ENCODE assay signal across 8 cellular contexts in the genomic region with DNA sequence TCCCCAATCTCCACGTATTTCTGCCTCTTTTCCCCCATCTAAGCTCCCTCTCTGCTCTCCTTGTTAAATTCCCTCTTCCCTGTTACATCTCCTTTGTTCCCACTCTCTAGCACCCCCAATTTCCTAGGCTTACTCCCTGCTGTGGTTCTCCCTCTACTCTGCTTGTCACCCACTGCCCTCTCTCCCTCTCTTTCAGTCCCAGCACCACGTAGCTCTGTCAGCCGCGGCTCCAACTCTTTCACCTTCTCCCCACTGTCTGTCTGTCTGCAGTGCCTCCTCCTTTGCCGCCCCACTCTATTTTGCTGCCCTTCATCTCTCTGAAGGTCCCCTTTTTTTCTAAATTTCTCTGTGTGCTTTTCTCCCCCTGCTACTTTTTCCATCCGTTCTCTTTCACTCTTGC. TPM values are rescaled to one million over a fixed set of nuclear protein-coding genes. Genes with fewer than 3 reads are reported as not detected.
DNase-seq lines count a peak whose midpoint lies in the region; ATAC-seq and TF ChIP-seq lines count a peak whose summit lies in the region.

No MANE protein-coding gene starts in this region.

- no peak overlapping the region for H3K27ac ChIP-seq in BLaER1
- H3K27ac ChIP-seq in ectodermal cell (ENCODE audit: insufficient read depth, low read depth, low read length, poor library complexity, severe bottlenecking), result no peak overlapping the region
- peak overlapping the region; percentile 81 for H3K27ac ChIP-seq in naive thymus-derived CD4-positive, alpha-beta T cell (ENCODE audit: low read depth, low read length)

- H3K4me1 Mint-ChIP-seq in naive thymus-derived CD4-positive, alpha-beta T cell, result peaks cover 25 to 47% (median 41%) of the 10 kb centered on the region in 7 donors

- DNase-seq in naive thymus-derived CD4-positive, alpha-beta T cell, result peak in 1 of 9 donors; percentile 1
- DNase-seq in NCI-H1694 (lab: John Stamatoyannopoulos, UW), result no peak
- DNase-seq in H4 (ENCODE audit: low spot score), result no peak
- no peak for DNase-seq in SKM-1 treated with dmso at 0.1 percent for 144 hours (lab: John Stamatoyannopoulos, UW; ENCODE audit: unreplicated experiment)

- no peaks in the 10 kb centered on the region for H3K9me2 ChIP-seq in Loucy (replicated peaks; ENCODE audit: low read depth, low read length)

- H3K9ac ChIP-seq in BLaER1 (peak overlapping the region; percentile 83; the same call in 1 of the 2 replicates), Loucy (ENCODE audit: low read depth, low read length, poor library complexity, severe bottlenecking) (peak overlapping the region; percentile 74)

- CTCF ChIA-PET in naive thymus-derived CD4-positive, alpha-beta T cell (lab: Charles Lee), result no interaction called here

- H3K4me3 Mint-ChIP-seq in naive thymus-derived CD4-positive, alpha-beta T cell, result peak overlapping the region; percentile 87 to 99 (median 96)

- H4K20me1 ChIP-seq in BLaER1 (no peaks in the 10 kb centered on the region), Loucy (ENCODE audit: insufficient read depth, low read length, poor library complexity, severe bottlenecking) (no peaks in the 10 kb centered on the region)

- H3K36me3 Mint-ChIP-seq in naive thymus-derived CD4-positive, alpha-beta T cell, result peaks cover 52 to 73% (median 55%) of the 10 kb centered on the region in 5 donors

- H3K9me3 ChIP-seq in BLaER1 (peaks cover 99% of the 10 kb centered on the region), Loucy (ENCODE audit: insufficient read depth, low read depth, low read length) (peaks cover 14% of the 10 kb centered on the region; the same call in 1 of the 2 replicates), ectodermal cell (ENCODE audit: control insufficient read depth, low read length) (no peaks in the 10 kb centered on the region)
- H3K9me3 ChIP-seq in naive thymus-derived CD4-positive, alpha-beta T cell (ENCODE audit: control insufficient read depth in 2 of 3, low read length in 3 of 3), result peaks cover 0 to 68% (median 8%) of the 10 kb centered on the region in 3 experiments

- H3K4me1 ChIP-seq in BLaER1 (no peaks in the 10 kb centered on the region), Loucy (ENCODE audit: insufficient read depth, low read length, poor library complexity, severe bottlenecking) (no peaks in the 10 kb centered on the region), ectodermal cell (ENCODE audit: control insufficient read depth, insufficient read depth, low read length) (no peaks in the 10 kb centered on the region)
- peaks cover 0 to 9% of the 10 kb centered on the region in 2 donors for H3K4me1 ChIP-seq in naive thymus-derived CD4-positive, alpha-beta T cell (ENCODE audit: control insufficient read depth in 2 of 2, insufficient read depth in 2 of 2, low read length in 2 of 2)

- 16 to 19% methylated on average over 6 of the region's 6 CpGs for WGBS in ectodermal cell, 2 experiments

- peak overlapping the region; percentile 74 for H3K4me3 ChIP-seq in BLaER1
- H3K4me3 ChIP-seq in Loucy (ENCODE audit: low read length, poor library complexity, severe bottlenecking), result peak overlapping the region; percentile 78
- peak overlapping the region; percentile 80 for H3K4me3 ChIP-seq in ectodermal cell (ENCODE audit: insufficient read depth, low read depth, low read length)
- H3K4me3 ChIP-seq in naive thymus-derived CD4-positive, alpha-beta T cell (ENCODE audit: low read length), result peak overlapping the region; percentile 86

- no peaks in the 10 kb centered on the region for H3F3A ChIP-seq in Loucy (ENCODE audit: low read depth)

- H3K36me3 ChIP-seq in BLaER1 (peaks cover 40% of the 10 kb centered on the region), Loucy (ENCODE audit: insufficient read depth, low read length) (0 out of 2 replicates have a peak, but pooled peaks cover 5% of the 10 kb centered on the region), ectodermal cell (ENCODE audit: control insufficient read depth, insufficient read depth, low read length) (no peaks in the 10 kb centered on the region)
- peaks cover 0 to 54% (median 3%) of the 10 kb centered on the region in 3 experiments for H3K36me3 ChIP-seq in naive thymus-derived CD4-positive, alpha-beta T cell (ENCODE audit: control insufficient read depth in 2 of 3, insufficient read depth in 3 of 3, low read length in 3 of 3)

- H3K27ac Mint-ChIP-seq in naive thymus-derived CD4-positive, alpha-beta T cell, result peak overlapping the region in 8 of 9 donors; percentile 90 to 99 (median 94)

- TF ChIP-seq CTCF in Loucy (conservative IDR thresholded peaks at IDR 0.05; ENCODE audit: low read length), result no peak

- H3K9me3 Mint-ChIP-seq in naive thymus-derived CD4-positive, alpha-beta T cell, result peaks cover 17 to 100% (median 70%) of the 10 kb centered on the region in 11 donors

- intact Hi-C loops in naive thymus-derived CD4-positive, alpha-beta T cell (cut with micrococcal nuclease), result loop anchor here in 1 of 2 donors (2.0 kb wide), 1 partner anchor 46 kb away; the partner anchor contains the start of gene ZNF432

- no peak overlapping the region for H2AFZ ChIP-seq in Loucy (ENCODE audit: low read length)

- no peaks in the 10 kb centered on the region for H3K27me3 ChIP-seq in BLaER1
- no peaks in the 10 kb centered on the region for H3K27me3 ChIP-seq in Loucy (ENCODE audit: insufficient read depth, low read length, poor library complexity, severe bottlenecking)
- H3K27me3 ChIP-seq in ectodermal cell (ENCODE audit: control insufficient read depth, insufficient read depth, low read length, poor library complexity, severe bottlenecking), result peaks cover 11% of the 10 kb centered on the region
- no peaks in the 10 kb centered on the region for H3K27me3 ChIP-seq in naive thymus-derived CD4-positive, alpha-beta T cell (ENCODE audit: control insufficient read depth in 2 of 2, insufficient read depth in 2 of 2, low read length in 2 of 2)

- peaks cover 41% of the 10 kb centered on the region; the same call in 1 of the 2 replicates for H3K79me2 ChIP-seq in Loucy (ENCODE audit: insufficient read depth, low read length)

- H3K27me3 Mint-ChIP-seq in naive thymus-derived CD4-positive, alpha-beta T cell, result no peaks in the 10 kb centered on the region

- POLR2A ChIA-PET in naive thymus-derived CD4-positive, alpha-beta T cell (lab: Charles Lee), result interaction anchor here (0.6 kb wide), 1 partner anchor 138 kb away, joined by 3 read pairs; no protein-coding TSS in a partner anchor

- peak overlapping the region; percentile 64 for H3K4me2 ChIP-seq in BLaER1
- peak overlapping the region; percentile 66 for H3K4me2 ChIP-seq in Loucy (ENCODE audit: low read depth, low read length, poor library complexity, severe bottlenecking)

- ATAC-seq in naive thymus-derived CD4-positive, alpha-beta T cell, result no peak
- ATAC-seq in GM21515 (IDR thresholded peaks at IDR 0.05; ENCODE audit: unreplicated experiment), result no peak

RNA-seq across cellular contexts. Expression of gene ZNF841, which starts 1.0 kb away (rescaled TPM):
- polyA plus RNA-seq in ectodermal cell (2013, experiment 1 of 4), result 8.2 TPM
- 9.9 TPM for polyA plus RNA-seq in ectodermal cell (2013, experiment 2 of 4)
- 7.0 TPM for polyA plus RNA-seq in ectodermal cell (2013, experiment 3 of 4)
- 7.8 TPM for polyA plus RNA-seq in ectodermal cell (2013, experiment 4 of 4)
- total RNA-seq in naive thymus-derived CD4-positive, alpha-beta T cell, result 10 to 100 TPM; 22.6 to 43.5 (median 27.5) TPM
- 1 to 10 TPM; 3.1 to 3.7 TPM for polyA plus RNA-seq in naive thymus-derived CD4-positive, alpha-beta T cell
- 18.1 and 22.0 TPM in 2 replicates for total RNA-seq in H4 (2014; rRNA removed; shearing (Covaris generic))

RNA-seq across cellular contexts. Expression of gene ZNF616, which starts 45.2 kb away (rescaled TPM):
- polyA plus RNA-seq in ectodermal cell (2013, experiment 1 of 4), result 18.8 TPM
- 21.9 TPM for polyA plus RNA-seq in ectodermal cell (2013, experiment 2 of 4)
- polyA plus RNA-seq in ectodermal cell (2013, experiment 3 of 4), result 18.6 TPM
- 17.3 TPM for polyA plus RNA-seq in ectodermal cell (2013, experiment 4 of 4)
- total RNA-seq in naive thymus-derived CD4-positive, alpha-beta T cell, result 10 to 100 TPM in 2 of 5 experiments, 1 to 10 TPM in 3; 2.8 to 18.5 (median 6.1) TPM
- polyA plus RNA-seq in naive thymus-derived CD4-positive, alpha-beta T cell, result 10 to 100 TPM in 1 of 2 donors, 1 to 10 TPM in 1; 6.5 to 10.8 TPM
- total RNA-seq in H4 (2014; rRNA removed; shearing (Covaris generic)), result 12.4 and 14.0 TPM in 2 replicates

RNA-seq across cellular contexts. Expression of gene ZNF432, which starts 45.9 kb away (rescaled TPM):
- polyA plus RNA-seq in ectodermal cell (2013, experiment 1 of 4), result 22.8 TPM
- 20.9 TPM for polyA plus RNA-seq in ectodermal cell (2013, experiment 2 of 4)
- 17.7 TPM for polyA plus RNA-seq in ectodermal cell (2013, experiment 3 of 4)
- 18.4 TPM for polyA plus RNA-seq in ectodermal cell (2013, experiment 4 of 4)
- total RNA-seq in naive thymus-derived CD4-positive, alpha-beta T cell, result 10 to 100 TPM; 13.2 to 25.0 (median 18.1) TPM
- 1 to 10 TPM; 3.0 to 7.9 TPM for polyA plus RNA-seq in naive thymus-derived CD4-positive, alpha-beta T cell
- total RNA-seq in H4 (2014; rRNA removed; shearing (Covaris generic)), result 6.2 and 7.6 TPM in 2 replicates
